20 cellular contexts compared by ENCODE assay signal in the genomic region with DNA sequence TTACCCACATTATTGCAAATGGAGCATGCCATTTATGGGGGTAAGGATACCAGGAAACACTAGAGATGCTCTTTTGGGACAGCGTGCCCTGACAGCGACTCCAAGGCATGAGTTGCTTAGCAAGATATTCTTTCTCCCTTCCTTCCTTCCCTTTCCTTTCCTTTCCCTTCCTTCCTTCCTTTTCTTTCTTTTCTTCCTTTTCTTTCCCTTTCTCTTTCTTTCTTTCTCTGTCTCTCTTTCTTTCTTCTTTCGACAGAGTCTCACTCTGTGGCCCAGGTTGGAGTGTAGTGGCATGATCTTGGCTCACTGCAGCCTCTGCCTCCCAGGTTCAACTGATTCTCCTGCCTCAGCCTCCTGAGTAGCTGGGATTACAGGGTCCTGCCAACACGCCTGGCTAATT. TPM values are rescaled to one million over a fixed set of nuclear protein-coding genes. Genes with fewer than 3 reads are reported as not detected.
DNase-seq lines count a peak whose midpoint lies in the region; ATAC-seq, FAIRE-seq and TF ChIP-seq lines count a peak whose summit lies in the region.
"Had no signal": no experiment of that assay in that cellular context is flagged by ENCODE, and none has a peak within 500 bp of the region (broad histone marks: within the 10 kb centered on the region; RNA-seq: fewer than 3 reads in every experiment).

No MANE protein-coding gene starts in this region.

- H3K4me1 ChIP-seq in K562 (replicated peaks in 1 of 2; ENCODE audit: control insufficient read depth in 2 of 2, insufficient read depth in 2 of 2, low read length in 2 of 2) = peaks cover 8 to 11% of the 10 kb centered on the region in 2 experiments

- DNase-seq in K562 (ENCODE audit: extremely low read depth in 1 of 4, low spot score in 3 of 4) = no peak
- DNase-seq in posterior vena cava (ENCODE audit: low spot score) = peak; percentile 43
- no peak for DNase-seq in HCEC 1CT
- DNase-seq in activated naive CD4-positive, alpha-beta T cell treated with Interleukin-2 at 50 U/mL for 16 hours = no peak
- DNase-seq: ACHN; Caco-2; CD4-positive, alpha-beta T cell; HFFc6; KG1 had no signal

- no peak overlapping the region for H3K27ac ChIP-seq in K562 (ENCODE audit: extremely low read depth, low read depth, low read length)
- H3K27ac ChIP-seq: C4-2B had no signal

- H4K20me1 ChIP-seq in K562 (replicated peaks; ENCODE audit: control insufficient read depth, insufficient read depth, low read length) = peaks cover 12% of the 10 kb centered on the region; the same call in 1 of the 2 replicates

- TF ChIP-seq EP300 in K562 (IDR thresholded peaks at IDR 0.05; ENCODE audit: low read length) = no peak

- intact Hi-C loops in K562 (cut with micrococcal nuclease) (loop anchor here (5.0 kb wide), 1 partner anchor 98 kb away; no protein-coding TSS in a partner anchor), posterior vena cava (cut with DNase I) (no loop called here)

- no peak for ATAC-seq in K562

- H3K27me3 ChIP-seq in K562 (ENCODE audit: control insufficient read depth in 2 of 2, insufficient read depth in 2 of 2, low read length in 2 of 2) = peaks cover 29 to 74% of the 10 kb centered on the region in 2 experiments

- CTCF ChIA-PET in K562 (lab: Yijun Ruan, JAX; ENCODE audit: low intra/inter-chr PET ratio) = no interaction called here

- WGBS in K562 (ENCODE audit: insufficient coverage, low coverage, missing lambda C conversion rate) = 2% methylated on average over 4 of the region's 4 CpGs

- no peaks in the 10 kb centered on the region for H3K9me3 ChIP-seq in K562 (replicated peaks; ENCODE audit: control insufficient read depth, insufficient read depth, low read depth, low read length)
- H3K9me3 ChIP-seq: Caco-2, HAP-1 had no signal

- in situ Hi-C loops in K562 (cut with MboI) = no loop called here

- no peak for TF ChIP-seq RAD21 in K562 (CRISPR knock-in tag; conservative IDR thresholded peaks at IDR 0.05 in 1 of 2, IDR thresholded peaks at IDR 0.05 in 1 of 2)

- no peaks in the 10 kb centered on the region for H3K79me2 ChIP-seq in K562 (ENCODE audit: control insufficient read depth, insufficient read depth, low read length)

- no peak overlapping the region for H3K4me3 ChIP-seq in K562
- H3K4me3 ChIP-seq: HAP-1 had no signal

- no peaks in the 10 kb centered on the region for H3K36me3 ChIP-seq in K562 (ENCODE audit: control insufficient read depth, insufficient read depth, low read length)
- H3K36me3 ChIP-seq: HAP-1 had no signal

- FAIRE-seq in K562 (lab: Jason Lieb, UNC) = no peak
- FAIRE-seq: A204.1, D721Med, G401.6, GM12891, GM19239, HTR-8/SVneo had no signal

- no peak for TF ChIP-seq CTCF in K562 (IDR thresholded peaks at IDR 0.05 in 2 of 3, conservative IDR thresholded peaks at IDR 0.05 in 1 of 3; ENCODE audit: insufficient read depth in 2 of 3, low read depth in 1 of 3, low read length in 3 of 3)

- H3K9me1 ChIP-seq in K562 (ENCODE audit: control insufficient read depth, insufficient read depth, low read length) = no peaks in the 10 kb centered on the region

- no peak overlapping the region for H2AFZ ChIP-seq in K562 (ENCODE audit: low read depth, low read length)

- POLR2A ChIA-PET in K562 (lab: Yijun Ruan, JAX) = interaction anchor here (1.4 kb wide), 1 partner anchor 12 kb away, joined by 5 read pairs; no protein-coding TSS in a partner anchor

- H3K4me2 ChIP-seq in K562 (ENCODE audit: insufficient read depth, low read length) = no peak overlapping the region

- H3K9ac ChIP-seq in K562 (ENCODE audit: insufficient read depth in 1 of 2, low read depth in 2 of 2, low read length in 2 of 2) = no peak overlapping the region

- TF ChIP-seq POLR2A in K562 (conservative IDR thresholded peaks at IDR 0.05) = no peak

- BruUV-seq in K562 (replicated peaks; lab: Mats Ljungman, UMichigan) = no TSS peak

RNA-seq across cellular contexts. Expression of a gene that starts 3.3 kb away (rescaled TPM):
- not detected in 2 replicates for total RNA-seq in K562 (2011; cell fraction: chromatin; rRNA removed; ENCODE audit: low replicate concordance)
- total RNA-seq in K562 (2011; cell fraction: nucleolus; rRNA removed) = not detected in 2 replicates
- not detected in 2 replicates for total RNA-seq in K562 (2011; cell fraction: nucleoplasm; rRNA removed)
- total RNA-seq in K562 (2014; rRNA removed) = not detected in 2 replicates
- not detected in 2 replicates for total RNA-seq in K562 (2014; rRNA removed; fragmentation: Illumina TruSeq; extraction: Trizol)
- total RNA-seq in K562 (2015; rRNA removed; fragmentation: Illumina TruSeq; extraction: Trizol) = not detected in 2 replicates
- total RNA-seq in K562 (2021) = not detected in 2 replicates
- not detected in 2 replicates for polyA plus RNA-seq in K562 (2011; rRNA removed)
- polyA plus RNA-seq in K562 (2011; cell fraction: cytosol; rRNA removed) = not detected in 2 replicates
- polyA plus RNA-seq in K562 (2011; cell fraction: nucleus; rRNA removed) = not detected in 2 replicates
- 0.03 and 0.07 TPM in 2 replicates for polyA plus RNA-seq in K562 (2012)
- not detected in 2 replicates for polyA plus RNA-seq in K562 (2014; fragmentation: Illumina TruSeq; extraction: Trizol)
- polyA plus RNA-seq in K562 (2014; fragmentation: Nextera tagmentation; extraction: Ambion mirVana) = not detected
- polyA plus RNA-seq in K562 (2014; rRNA removed) = 0.07 TPM in 1 of 2 replicates, not detected in the other
- not detected in 2 replicates for polyA minus RNA-seq in K562 (2011; rRNA and poly(A)+ RNA removed)
- polyA minus RNA-seq in K562 (2011; cell fraction: cytosol; rRNA and poly(A)+ RNA removed) = not detected in 2 replicates
- not detected in 2 replicates for polyA minus RNA-seq in K562 (2011; cell fraction: nucleus; rRNA and poly(A)+ RNA removed)
- total RNA-seq in posterior vena cava = not detected
- total RNA-seq: Caco-2; CD4-positive, alpha-beta T cell; H4; HFFc6 had no signal
- polyA plus RNA-seq: BJ, IgD-negative memory B cell had no signal

RNA-seq across cellular contexts. Expression of a gene that starts 12.1 kb away (rescaled TPM):
- not detected in 2 replicates for total RNA-seq in K562 (2011; cell fraction: chromatin; rRNA removed; ENCODE audit: low replicate concordance)
- total RNA-seq in K562 (2011; cell fraction: nucleolus; rRNA removed) = not detected in 2 replicates
- not detected in 2 replicates for total RNA-seq in K562 (2011; cell fraction: nucleoplasm; rRNA removed)
- total RNA-seq in K562 (2014; rRNA removed) = not detected in 2 replicates
- not detected in 2 replicates for total RNA-seq in K562 (2014; rRNA removed; fragmentation: Illumina TruSeq; extraction: Trizol)
- not detected in 2 replicates for total RNA-seq in K562 (2015; rRNA removed; fragmentation: Illumina TruSeq; extraction: Trizol)
- 0.78 TPM in 1 of 2 replicates, not detected in the other for total RNA-seq in K562 (2021)
- not detected in 2 replicates for polyA plus RNA-seq in K562 (2011; rRNA removed)
- not detected in 2 replicates for polyA plus RNA-seq in K562 (2011; cell fraction: cytosol; rRNA removed)
- not detected in 2 replicates for polyA plus RNA-seq in K562 (2011; cell fraction: nucleus; rRNA removed)
- polyA plus RNA-seq in K562 (2012) = 0.17 TPM in 1 of 2 replicates, not detected in the other
- not detected in 2 replicates for polyA plus RNA-seq in K562 (2014; fragmentation: Illumina TruSeq; extraction: Trizol)
- polyA plus RNA-seq in K562 (2014; fragmentation: Nextera tagmentation; extraction: Ambion mirVana) = not detected
- not detected in 2 replicates for polyA plus RNA-seq in K562 (2014; rRNA removed)
- not detected in 2 replicates for polyA minus RNA-seq in K562 (2011; rRNA and poly(A)+ RNA removed)
- polyA minus RNA-seq in K562 (2011; cell fraction: cytosol; rRNA and poly(A)+ RNA removed) = not detected in 2 replicates
- polyA minus RNA-seq in K562 (2011; cell fraction: nucleus; rRNA and poly(A)+ RNA removed) = not detected in 2 replicates
- under 1 TPM in 1 of 2 donors, not detected in 1; 0.29 TPM for total RNA-seq in posterior vena cava
- total RNA-seq: CD4-positive, alpha-beta T cell; H4; HFFc6 had no signal
- polyA plus RNA-seq: BJ had no signal

RNA-seq across cellular contexts. Expression of a gene that starts 30.0 kb away (rescaled TPM):
- total RNA-seq in K562 (2011; cell fraction: chromatin; rRNA removed; ENCODE audit: low replicate concordance) = 134 and 271 TPM in 2 replicates
- total RNA-seq in K562 (2011; cell fraction: nucleolus; rRNA removed) = 116 and 125 TPM in 2 replicates
- 117 and 125 TPM in 2 replicates for total RNA-seq in K562 (2011; cell fraction: nucleoplasm; rRNA removed)
- total RNA-seq in K562 (2014; rRNA removed) (31.1 and 46.0 TPM in 2 replicates), K562 (2014; rRNA removed; fragmentation: Illumina TruSeq; extraction: Trizol) (16.8 and 18.5 TPM in 2 replicates), K562 (2015; rRNA removed; fragmentation: Illumina TruSeq; extraction: Trizol) (23.3 and 26.3 TPM in 2 replicates), K562 (2021) (41.0 and 48.0 TPM in 2 replicates), posterior vena cava (10 to 100 TPM; 13.8 to 17.8 TPM)
- polyA plus RNA-seq in K562 (2011; rRNA removed) (35.1 and 56.2 TPM in 2 replicates), K562 (2014; fragmentation: Illumina TruSeq; extraction: Trizol) (28.3 and 29.9 TPM in 2 replicates), K562 (2014; fragmentation: Nextera tagmentation; extraction: Ambion mirVana) (1 to 10 TPM; 1.6 to 2.3 TPM), K562 (2014; rRNA removed) (44.8 and 53.6 TPM in 2 replicates)
- 28.8 and 33.9 TPM in 2 replicates for polyA plus RNA-seq in K562 (2011; cell fraction: cytosol; rRNA removed)
- 263 and 308 TPM in 2 replicates for polyA plus RNA-seq in K562 (2011; cell fraction: nucleus; rRNA removed)
- 38.5 and 55.4 TPM in 2 replicates for polyA plus RNA-seq in K562 (2012)
- 46.2 and 47.8 TPM in 2 replicates for polyA minus RNA-seq in K562 (2011; rRNA and poly(A)+ RNA removed)
- polyA minus RNA-seq in K562 (2011; cell fraction: cytosol; rRNA and poly(A)+ RNA removed) = 18.4 and 32.6 TPM in 2 replicates
- polyA minus RNA-seq in K562 (2011; cell fraction: nucleus; rRNA and poly(A)+ RNA removed) = 28.9 and 49.2 TPM in 2 replicates

RNA-seq across cellular contexts. Expression of a gene that starts 36.0 kb away (rescaled TPM):
- total RNA-seq in K562 (2011; cell fraction: chromatin; rRNA removed; ENCODE audit: low replicate concordance) = 228 and 428 TPM in 2 replicates
- 202 and 247 TPM in 2 replicates for total RNA-seq in K562 (2011; cell fraction: nucleolus; rRNA removed)
- total RNA-seq in K562 (2011; cell fraction: nucleoplasm; rRNA removed) = 179 and 226 TPM in 2 replicates
- 30.5 and 55.3 TPM in 2 replicates for total RNA-seq in K562 (2014; rRNA removed)
- total RNA-seq in K562 (2014; rRNA removed; fragmentation: Illumina TruSeq; extraction: Trizol) = 36.1 and 39.6 TPM in 2 replicates
- total RNA-seq in K562 (2015; rRNA removed; fragmentation: Illumina TruSeq; extraction: Trizol) = 38.3 and 38.6 TPM in 2 replicates
- 70.6 and 80.5 TPM in 2 replicates for total RNA-seq in K562 (2021)
- 60.1 and 75.6 TPM in 2 replicates for polyA plus RNA-seq in K562 (2011; rRNA removed)
- 57.7 and 65.7 TPM in 2 replicates for polyA plus RNA-seq in K562 (2011; cell fraction: cytosol; rRNA removed)
- 584 and 671 TPM in 2 replicates for polyA plus RNA-seq in K562 (2011; cell fraction: nucleus; rRNA removed)
- 66.1 and 69.0 TPM in 2 replicates for polyA plus RNA-seq in K562 (2012)
- 57.1 and 76.3 TPM in 2 replicates for polyA plus RNA-seq in K562 (2014; fragmentation: Illumina TruSeq; extraction: Trizol)
- 1 to 10 TPM; 3.6 to 5.2 TPM for polyA plus RNA-seq in K562 (2014; fragmentation: Nextera tagmentation; extraction: Ambion mirVana)
- polyA plus RNA-seq in K562 (2014; rRNA removed) = 86.1 and 95.0 TPM in 2 replicates
- polyA minus RNA-seq in K562 (2011; rRNA and poly(A)+ RNA removed) = 37.2 and 37.6 TPM in 2 replicates
- 16.6 and 20.2 TPM in 2 replicates for polyA minus RNA-seq in K562 (2011; cell fraction: cytosol; rRNA and poly(A)+ RNA removed)
- 60.9 and 104 TPM in 2 replicates for polyA minus RNA-seq in K562 (2011; cell fraction: nucleus; rRNA and poly(A)+ RNA removed)
- total RNA-seq in posterior vena cava = 10 to 100 TPM; 27.2 to 37.8 TPM

RNA-seq across cellular contexts. Expression of a gene that starts 39.5 kb away (rescaled TPM):
- not detected in 2 replicates for total RNA-seq in K562 (2011; cell fraction: chromatin; rRNA removed; ENCODE audit: low replicate concordance)
- not detected in 2 replicates for total RNA-seq in K562 (2011; cell fraction: nucleolus; rRNA removed)
- not detected in 2 replicates for total RNA-seq in K562 (2011; cell fraction: nucleoplasm; rRNA removed)
- not detected in 2 replicates for total RNA-seq in K562 (2014; rRNA removed)
- total RNA-seq in K562 (2014; rRNA removed; fragmentation: Illumina TruSeq; extraction: Trizol) = not detected in 2 replicates
- total RNA-seq in K562 (2015; rRNA removed; fragmentation: Illumina TruSeq; extraction: Trizol) = not detected in 2 replicates
- total RNA-seq in K562 (2021) = not detected in 2 replicates
- polyA plus RNA-seq in K562 (2011; rRNA removed) = not detected in 2 replicates
- not detected in 2 replicates for polyA plus RNA-seq in K562 (2011; cell fraction: cytosol; rRNA removed)
- not detected in 2 replicates for polyA plus RNA-seq in K562 (2011; cell fraction: nucleus; rRNA removed)
- polyA plus RNA-seq in K562 (2012) = not detected in 2 replicates
- not detected in 2 replicates for polyA plus RNA-seq in K562 (2014; fragmentation: Illumina TruSeq; extraction: Trizol)
- polyA plus RNA-seq in K562 (2014; fragmentation: Nextera tagmentation; extraction: Ambion mirVana) = not detected
- polyA plus RNA-seq in K562 (2014; rRNA removed) = not detected in 2 replicates
- not detected in 2 replicates for polyA minus RNA-seq in K562 (2011; rRNA and poly(A)+ RNA removed)
- polyA minus RNA-seq in K562 (2011; cell fraction: cytosol; rRNA and poly(A)+ RNA removed) = not detected in 2 replicates
- polyA minus RNA-seq in K562 (2011; cell fraction: nucleus; rRNA and poly(A)+ RNA removed) = not detected in 2 replicates
- total RNA-seq in posterior vena cava = not detected
- total RNA-seq: Caco-2; CD4-positive, alpha-beta T cell; H4; HFFc6 had no signal
- polyA plus RNA-seq: BJ, IgD-negative memory B cell had no signal
